2 cellular contexts compared by ENCODE assay signal in genomic region chr2:23567382-23567781, GRCh38.
TF ChIP-seq lines count a peak whose summit lies in the region.

No MANE protein-coding gene starts in this region.

TF ChIP-seq in SK-N-SH, 30 proteins besides CTCF, POLR2A, EP300 and RAD21 (continued from another document):
- no peak for TF ChIP-seq REST (IDR thresholded peaks at IDR 0.05; ENCODE audit: low read depth, low read length)
- no peak for TF ChIP-seq EZH2phosphoT487 (IDR thresholded peaks at IDR 0.05; ENCODE audit: borderline replicate concordance, low read depth)
- TF ChIP-seq JUND (IDR thresholded peaks at IDR 0.05): no peak
- no peak for TF ChIP-seq GATA2 (CRISPR knock-in tag; IDR thresholded peaks at IDR 0.05)
- TF ChIP-seq MAX (IDR thresholded peaks at IDR 0.05; ENCODE audit: low read depth): no peak
- no peak for TF ChIP-seq FOSL2 (IDR thresholded peaks at IDR 0.05; ENCODE audit: borderline replicate concordance, low read depth)
- no peak for TF ChIP-seq SMC3 (IDR thresholded peaks at IDR 0.05; ENCODE audit: low read depth, low read length)
- TF ChIP-seq TAF1 (IDR thresholded peaks at IDR 0.05; ENCODE audit: borderline replicate concordance, low read depth, low read length): no peak
- no peak for TF ChIP-seq MEF2A (IDR thresholded peaks at IDR 0.05; ENCODE audit: borderline replicate concordance, low read depth)
- TF ChIP-seq SIN3A (IDR thresholded peaks at IDR 0.05; ENCODE audit: borderline replicate concordance, low read depth, low read length): no peak
- no peak for TF ChIP-seq YY1 (IDR thresholded peaks at IDR 0.05; ENCODE audit: low read depth)
- no peak for TF ChIP-seq GABPA (IDR thresholded peaks at IDR 0.05; ENCODE audit: low read depth)
- TF ChIP-seq IRF3 (IDR thresholded peaks at IDR 0.05; ENCODE audit: low read depth, low read length): no peak
- TF ChIP-seq FOXM1 (IDR thresholded peaks at IDR 0.05; ENCODE audit: low read depth): no peak
TF ChIP-seq in SK-N-SH: peak in this region for 0.

TF ChIP-seq in SK-N-SH treated with all-trans-retinoic acid at 6 μM for 48 hours, 23 proteins besides CTCF, POLR2A, EP300 and RAD21 (continued from another document):
- TF ChIP-seq CSRNP3 (CRISPR knock-in tag; IDR thresholded peaks at IDR 0.05) (no peak), OSR1 (CRISPR knock-in tag; IDR thresholded peaks at IDR 0.05) (no peak), ZNF565 (CRISPR knock-in tag; conservative IDR thresholded peaks at IDR 0.05; ENCODE audit: low read depth) (no peak), PPARA (CRISPR knock-in tag; IDR thresholded peaks at IDR 0.05; ENCODE audit: borderline replicate concordance) (no peak), ZNF70 (CRISPR knock-in tag; IDR thresholded peaks at IDR 0.05) (no peak), ZC3H10 (CRISPR knock-in tag; IDR thresholded peaks at IDR 0.05) (no peak), ZFP3 (CRISPR knock-in tag; IDR thresholded peaks at IDR 0.05) (no peak), ARNTL (CRISPR knock-in tag; IDR thresholded peaks at IDR 0.05; ENCODE audit: borderline replicate concordance, low read depth) (no peak), ISL1 (CRISPR knock-in tag; IDR thresholded peaks at IDR 0.05) (no peak), TCF4 (CRISPR knock-in tag; IDR thresholded peaks at IDR 0.05; ENCODE audit: borderline replicate concordance) (no peak), TOX (CRISPR knock-in tag; IDR thresholded peaks at IDR 0.05; ENCODE audit: borderline replicate concordance) (no peak), GLIS3 (CRISPR knock-in tag; IDR thresholded peaks at IDR 0.05) (no peak), CREB5 (CRISPR knock-in tag; IDR thresholded peaks at IDR 0.05; ENCODE audit: low read depth) (no peak), ESRRG (CRISPR knock-in tag; IDR thresholded peaks at IDR 0.05) (no peak), SNAI2 (CRISPR knock-in tag; IDR thresholded peaks at IDR 0.05) (no peak), ZFP30 (CRISPR knock-in tag; IDR thresholded peaks at IDR 0.05) (no peak)
